1 cellular context compared by ENCODE assay signal in the genomic region with DNA sequence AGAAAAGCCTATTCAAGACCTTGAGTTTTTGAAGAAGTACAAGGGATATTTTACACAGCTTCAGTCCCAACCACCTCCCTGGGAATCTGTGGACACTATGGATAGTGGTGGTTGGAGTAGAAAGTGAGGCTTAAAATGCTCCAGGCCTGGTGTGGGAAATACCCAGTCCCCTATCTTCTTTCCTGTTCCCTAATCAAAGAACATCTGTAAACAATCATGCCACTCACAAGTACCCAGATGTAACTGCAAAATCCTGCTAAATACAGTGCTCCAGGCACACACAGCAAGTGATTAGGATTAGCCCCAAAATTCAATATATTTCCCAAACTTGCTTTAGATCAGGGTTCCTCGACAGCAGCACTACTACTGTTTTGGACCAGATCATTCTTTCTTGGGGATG.
TF ChIP-seq lines count a peak whose summit lies in the region.

No MANE protein-coding gene starts in this region.

TF ChIP-seq in SK-N-SH, 30 proteins besides CTCF, POLR2A, EP300 and RAD21 (continued from another document):
- TF ChIP-seq, protein P1, sequence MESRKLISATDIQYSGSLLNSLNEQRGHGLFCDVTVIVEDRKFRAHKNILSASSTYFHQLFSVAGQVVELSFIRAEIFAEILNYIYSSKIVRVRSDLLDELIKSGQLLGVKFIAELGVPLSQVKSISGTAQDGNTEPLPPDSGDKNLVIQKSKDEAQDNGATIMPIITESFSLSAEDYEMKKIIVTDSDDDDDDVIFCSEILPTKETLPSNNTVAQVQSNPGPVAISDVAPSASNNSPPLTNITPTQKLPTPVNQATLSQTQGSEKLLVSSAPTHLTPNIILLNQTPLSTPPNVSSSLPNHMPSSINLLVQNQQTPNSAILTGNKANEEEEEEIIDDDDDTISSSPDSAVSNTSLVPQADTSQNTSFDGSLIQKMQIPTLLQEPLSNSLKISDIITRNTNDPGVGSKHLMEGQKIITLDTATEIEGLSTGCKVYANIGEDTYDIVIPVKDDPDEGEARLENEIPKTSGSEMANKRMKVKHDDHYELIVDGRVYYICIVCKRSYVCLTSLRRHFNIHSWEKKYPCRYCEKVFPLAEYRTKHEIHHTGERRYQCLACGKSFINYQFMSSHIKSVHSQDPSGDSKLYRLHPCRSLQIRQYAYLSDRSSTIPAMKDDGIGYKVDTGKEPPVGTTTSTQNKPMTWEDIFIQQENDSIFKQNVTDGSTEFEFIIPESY (IDR thresholded peaks at IDR 0.05; ENCODE audit: borderline replicate concordance, low read depth) = no peak
- TF ChIP-seq TAF1 (IDR thresholded peaks at IDR 0.05; ENCODE audit: borderline replicate concordance, low read depth, low read length) (no peak), NRF1 (IDR thresholded peaks at IDR 0.05; ENCODE audit: low read depth, low read length) (no peak), MAX (IDR thresholded peaks at IDR 0.05; ENCODE audit: low read depth) (no peak), YY1 (IDR thresholded peaks at IDR 0.05; ENCODE audit: low read depth) (no peak), POLR2AphosphoS5 (IDR thresholded peaks at IDR 0.05; ENCODE audit: low read depth, low read length) (no peak)
TF ChIP-seq in SK-N-SH: peak in this region for 0.
